ENCODE assay signal across 27 cellular contexts in genomic region chr14:98853063-98853729, GRCh38.
"Had no signal": no experiment of that assay in that cellular context is flagged by ENCODE, and none has a peak within 500 bp of the region (broad histone marks: within the 10 kb centered on the region; RNA-seq: fewer than 3 reads in every experiment).

No MANE protein-coding gene starts in this region.

- ATAC-seq: esophagus mucosa; foreskin keratinocyte; gastroesophageal sphincter; heart left ventricle; left colon; left ventricle myocardium superior; lower lobe of right lung; natural killer cell; psoas muscle; right cardiac atrium; stimulated activated effector memory CD8-positive, alpha-beta T cell treated with anti-CD3 and anti-CD28 coated beads, Interleukin-12 subunit alpha, Interleukin-12 subunit beta, amount 100 ng/mL, for 72 hours had no signal

- H3K4me3 ChIP-seq: gastroesophageal sphincter, heart left ventricle, hepatocyte, lower lobe of right lung, ovary, psoas muscle, sigmoid colon, stomach, thyroid gland had no signal

- H3K4me2 ChIP-seq: hepatocyte had no signal

- H3K9me3 ChIP-seq: gastroesophageal sphincter, lower lobe of right lung, ovary, sigmoid colon, thyroid gland had no signal

- DNase-seq: cortex of kidney; effector CD4-positive, alpha-beta T cell; heart left ventricle; kidney glomerular epithelial cell; left colon; left ventricle myocardium superior; lower lobe of right lung; natural killer cell; occipital lobe; ovary; posterior cingulate gyrus; psoas muscle; right cardiac atrium; sigmoid colon; stimulated activated CD4-positive, alpha-beta T cell treated with anti-CD3 and anti-CD28 coated beads, Interleukin-2, amount 100 ng/mL, for 24 hours; stimulated activated CD4-positive, alpha-beta T cell treated with anti-CD3 and anti-CD28 coated beads, Interleukin-4, amount 100 ng/mL, for 24 hours; stimulated activated naive CD4-positive, alpha-beta T cell treated with Interleukin-2 at 50 U/mL for 16 hours; stomach; thyroid gland; trophoblast cell had no signal

- H3K27me3 ChIP-seq: hepatocyte, ovary, thyroid gland had no signal

- H3K4me1 ChIP-seq: foreskin keratinocyte, gastroesophageal sphincter, heart left ventricle, lower lobe of right lung, psoas muscle, sigmoid colon, stomach had no signal

- H2AFZ ChIP-seq: hepatocyte had no signal

- H3K27ac ChIP-seq: epithelial cell of prostate, foreskin keratinocyte, gastroesophageal sphincter, heart left ventricle, hepatocyte, lower lobe of right lung, ovary, psoas muscle, sigmoid colon, stomach, thyroid gland had no signal

- H3K79me2 ChIP-seq: hepatocyte had no signal

- H3K36me3 ChIP-seq: gastroesophageal sphincter, heart left ventricle, lower lobe of right lung, ovary, sigmoid colon, stomach, thyroid gland had no signal

- FAIRE-seq: islet of Langerhans had no signal
